10 cellular contexts compared by ENCODE assay signal in genomic region chr1:18944810-18945209, GRCh38. TPM values are rescaled to one million over a fixed set of nuclear protein-coding genes. Genes with fewer than 3 reads are reported as not detected.
DNase-seq lines count a peak whose midpoint lies in the region; ATAC-seq and TF ChIP-seq lines count a peak whose summit lies in the region.
"Had no signal": no experiment of that assay in that cellular context is flagged by ENCODE, and none has a peak within 500 bp of the region (broad histone marks: within the 10 kb centered on the region; RNA-seq: fewer than 3 reads in every experiment).

No MANE protein-coding gene starts in this region.

- H3K4me1 Mint-ChIP-seq in HFFc6 (ENCODE audit: low read depth) (peaks cover 90% of the 10 kb centered on the region), chondrocyte (ENCODE audit: low read depth) (peaks cover 80% of the 10 kb centered on the region)

- no peak for TF ChIP-seq CTCF in A673 (conservative IDR thresholded peaks at IDR 0.05; ENCODE audit: low read depth, low read length)
- no peak for TF ChIP-seq CTCF in HFFc6 (IDR thresholded peaks at IDR 0.05)
- no peak for TF ChIP-seq CTCF in chondrocyte (IDR thresholded peaks at IDR 0.05)

- H3K4me3 ChIP-seq in A673 (ENCODE audit: low read depth, low read length, poor library complexity, severe bottlenecking), result no peak overlapping the region
- no peak overlapping the region for H3K4me3 ChIP-seq in muscle layer of duodenum (ENCODE audit: low read depth in 1 of 2, low read length in 2 of 2)
- H3K4me3 ChIP-seq: right lobe of liver had no signal

- POLR2A ChIA-PET in A673 (lab: Charles Lee; ENCODE audit: low non-redundant PET), result no interaction called here

- intact Hi-C loops in A673 (cut with micrococcal nuclease; ENCODE audit: unreplicated experiment), result no loop called here

- H3K27ac ChIP-seq in A673 (ENCODE audit: low read depth, low read length, poor library complexity, severe bottlenecking) (peak overlapping the region; percentile 83), muscle layer of duodenum (ENCODE audit: low read length) (peak overlapping the region; percentile 43)
- H3K27ac ChIP-seq: right lobe of liver had no signal

- H3K27me3 Mint-ChIP-seq in HFFc6 (ENCODE audit: insufficient read depth) (peaks cover 4% of the 10 kb centered on the region), chondrocyte (ENCODE audit: low read depth) (no peaks in the 10 kb centered on the region)

- H3K27ac Mint-ChIP-seq in HFFc6, result peak overlapping the region; percentile 74
- H3K27ac Mint-ChIP-seq in chondrocyte (ENCODE audit: unreplicated experiment), result no peak overlapping the region

- H3K9me3 Mint-ChIP-seq in HFFc6 (no peaks in the 10 kb centered on the region), chondrocyte (ENCODE audit: low read depth) (no peaks in the 10 kb centered on the region)

- H3K36me3 ChIP-seq in A673 (ENCODE audit: insufficient read depth, low read length, poor library complexity, severe bottlenecking), result no peaks in the 10 kb centered on the region
- peaks cover 0 to 7% of the 10 kb centered on the region in 2 donors for H3K36me3 ChIP-seq in muscle layer of duodenum (ENCODE audit: control insufficient read depth in 1 of 2, insufficient read depth in 2 of 2, low read length in 2 of 2)
- H3K36me3 ChIP-seq: right lobe of liver had no signal

- H3K9me3 ChIP-seq in A673 (ENCODE audit: low read depth, low read length, poor library complexity, severe bottlenecking) (no peaks in the 10 kb centered on the region), muscle layer of duodenum (ENCODE audit: control insufficient read depth in 1 of 2, low read length in 2 of 2) (no peaks in the 10 kb centered on the region)
- H3K9me3 ChIP-seq: right lobe of liver had no signal

- no peak for ATAC-seq in GM19351 (IDR thresholded peaks at IDR 0.05; ENCODE audit: unreplicated experiment)
- no peak for ATAC-seq in HG03025 (IDR thresholded peaks at IDR 0.05; ENCODE audit: low FRiP score, unreplicated experiment)
- ATAC-seq: right lobe of liver had no signal

- no peaks in the 10 kb centered on the region for H3K27me3 ChIP-seq in A673 (replicated peaks; ENCODE audit: insufficient read depth, low read depth, low read length, poor library complexity)
- H3K27me3 ChIP-seq in muscle layer of duodenum (ENCODE audit: low read depth, low read length), result no peaks in the 10 kb centered on the region
- H3K27me3 ChIP-seq: right lobe of liver had no signal

- BruUV-seq in A673 (replicated peaks; lab: Mats Ljungman, UMichigan), result no TSS peak

- DNase-seq in A673 (ENCODE audit: low spot score) (no peak), HFFc6 (no peak), chondrocyte (ENCODE audit: low spot score) (no peak), NCI-H1092 treated with DMSO at 0.1 percent for 48 hours (lab: John Stamatoyannopoulos, UW) (no peak), iPS-NIHi7 (ENCODE audit: extremely low spot score) (no peak)
- DNase-seq: OCI-M1 had no signal

- H3K36me3 Mint-ChIP-seq in HFFc6 (ENCODE audit: low read depth) (no peaks in the 10 kb centered on the region), chondrocyte (ENCODE audit: low read depth) (no peaks in the 10 kb centered on the region)

- peak overlapping the region; percentile 44; the same call in 1 of the 2 replicates for H3K4me3 Mint-ChIP-seq in HFFc6
- peak overlapping the region; percentile 28 for H3K4me3 Mint-ChIP-seq in chondrocyte (ENCODE audit: unreplicated experiment)

- peaks cover 88% of the 10 kb centered on the region for H3K4me1 ChIP-seq in A673 (ENCODE audit: insufficient read depth, low read length, poor library complexity, severe bottlenecking)
- H3K4me1 ChIP-seq in muscle layer of duodenum (ENCODE audit: control insufficient read depth in 1 of 2, insufficient read depth in 2 of 2, low read length in 2 of 2), result peaks cover 32 to 84% of the 10 kb centered on the region in 2 donors

- CTCF ChIA-PET in A673 (lab: Charles Lee), result interaction anchor here (1.0 to 1.7 kb wide), 2 partner anchors 32 to 38 kb away, joined by 3 read pairs; no protein-coding TSS in a partner anchor

RNA-seq across cellular contexts. Expression of gene IFFO2, which starts 11.7 kb away (rescaled TPM):
- total RNA-seq in A673 (2021) (13.3 and 16.3 TPM in 2 replicates), chondrocyte (13.9 to 18.9 TPM (median 18.8 TPM) in 3 replicates)
- total RNA-seq in HFFc6 (2021; fragmentation: NEBNext Ultra II Directional; extraction: Animal tissue kit (Norgen Biotek cat#: 25700)), result 10 to 100 TPM; 19.9 to 28.9 (median 21.0) TPM

RNA-seq across cellular contexts. Expression of gene ALDH4A1, which starts 42.5 kb away (rescaled TPM):
- 18.4 and 23.1 TPM in 2 replicates for total RNA-seq in A673 (2021)
- total RNA-seq in HFFc6 (2021; fragmentation: NEBNext Ultra II Directional; extraction: Animal tissue kit (Norgen Biotek cat#: 25700)), result 10 to 100 TPM; 18.3 to 24.1 (median 20.2) TPM
- total RNA-seq in chondrocyte, result 9.3 to 15.0 TPM (median 14.2 TPM) in 3 replicates
